Comparison of ENCODE assay signal across 20 cellular contexts in genomic region chr17:50834126-50834785, GRCh38. TPM values are rescaled to one million over a fixed set of nuclear protein-coding genes. Genes with fewer than 3 reads are reported as not detected.
DNase-seq lines count a peak whose midpoint lies in the region; ATAC-seq, FAIRE-seq and TF ChIP-seq lines count a peak whose summit lies in the region.
"Had no signal": no experiment of that assay in that cellular context is flagged by ENCODE, and none has a peak within 500 bp of the region (broad histone marks: within the 10 kb centered on the region; RNA-seq: fewer than 3 reads in every experiment).

No MANE protein-coding gene starts in this region.

- H3K36me3 ChIP-seq in HepG2 (replicated peaks in 1 of 2; ENCODE audit: control insufficient read depth in 1 of 2, insufficient read depth in 2 of 2, low read length in 2 of 2) (no peaks in the 10 kb centered on the region), right lobe of liver (no peaks in the 10 kb centered on the region), neural progenitor cell (no peaks in the 10 kb centered on the region), upper lobe of right lung (no peaks in the 10 kb centered on the region), OCI-LY7 (ENCODE audit: insufficient read depth, low read length) (no peaks in the 10 kb centered on the region)
- H3K36me3 ChIP-seq: adrenal gland, esophagus squamous epithelium had no signal

- peaks cover 21% of the 10 kb centered on the region for H3F3A ChIP-seq in neural progenitor cell (ENCODE audit: low read depth)

- H3K79me2 ChIP-seq in HepG2 (ENCODE audit: insufficient read depth, low read length) (no peaks in the 10 kb centered on the region), neural progenitor cell (ENCODE audit: low read depth) (no peaks in the 10 kb centered on the region), OCI-LY7 (ENCODE audit: insufficient read depth, low read depth, low read length) (no peaks in the 10 kb centered on the region)

- peaks cover 45% of the 10 kb centered on the region for H3K4me1 ChIP-seq in HepG2 (ENCODE audit: insufficient read depth, low read length)
- peaks cover 0 to 7% (median 0%) of the 10 kb centered on the region in 4 donors for H3K4me1 ChIP-seq in right lobe of liver
- peaks cover 44% of the 10 kb centered on the region for H3K4me1 ChIP-seq in neural progenitor cell
- peaks cover 9% of the 10 kb centered on the region for H3K4me1 ChIP-seq in upper lobe of right lung
- H3K4me1 ChIP-seq in OCI-LY7 (ENCODE audit: insufficient read depth, low read length, poor library complexity, severe bottlenecking) = peaks cover 4% of the 10 kb centered on the region
- H3K4me1 ChIP-seq: adrenal gland had no signal

- CTCF ChIA-PET in HepG2 (lab: Yijun Ruan, JAX; ENCODE audit: low intra/inter-chr PET ratio, low total read pairs) = no interaction called here
- CTCF ChIA-PET in OCI-LY7 (lab: Charles Lee; ENCODE audit: unreplicated experiment) = no interaction called here

- ATAC-seq in HepG2 = no peak
- no peak for ATAC-seq in right lobe of liver
- ATAC-seq in upper lobe of right lung = no peak
- no peak for ATAC-seq in HG02981 (IDR thresholded peaks at IDR 0.05; ENCODE audit: unreplicated experiment)
- ATAC-seq: left lobe of liver, natural killer cell had no signal

- H4K20me1 ChIP-seq in HepG2 (ENCODE audit: insufficient read depth, low read length) = no peaks in the 10 kb centered on the region
- no peaks in the 10 kb centered on the region for H4K20me1 ChIP-seq in neural progenitor cell (ENCODE audit: low read depth)
- H4K20me1 ChIP-seq in OCI-LY7 (ENCODE audit: insufficient read depth, low read length) = no peaks in the 10 kb centered on the region

- H3K27me3 Mint-ChIP-seq in neural progenitor cell (ENCODE audit: insufficient read depth, low read depth) = peaks cover 19% of the 10 kb centered on the region

- peaks cover 72% of the 10 kb centered on the region for H3K4me1 Mint-ChIP-seq in neural progenitor cell
- H3K4me1 Mint-ChIP-seq: natural killer cell had no signal

- H3K27ac ChIP-seq in HepG2 (ENCODE audit: extremely low read length, insufficient read depth, low read length) (no peak overlapping the region), right lobe of liver (no peak overlapping the region), coronary artery (no peak overlapping the region), neural progenitor cell (no peak overlapping the region), upper lobe of right lung (no peak overlapping the region), OCI-LY7 (ENCODE audit: low read depth, low read length, poor library complexity, severe bottlenecking) (no peak overlapping the region)
- H3K27ac ChIP-seq: esophagus squamous epithelium, skin epidermis had no signal

- BruUV-seq in HepG2 (replicated peaks; lab: Mats Ljungman, UMichigan) = no TSS peak
- BruUV-seq in OCI-LY7 (replicated peaks; lab: Mats Ljungman, UMichigan) = no TSS peak

- DNase-seq in HepG2 (ENCODE audit: low spot score) (no peak), right lobe of liver (no peak), coronary artery (ENCODE audit: low spot score) (peak; percentile 33), neural progenitor cell (ENCODE audit: low spot score) (no peak), upper lobe of right lung (no peak), NCI-H526 (lab: John Stamatoyannopoulos, UW) (no peak), OCI-LY7 (ENCODE audit: low spot score) (no peak)
- DNase-seq: activated CD4-positive, alpha-beta T cell treated with anti-CD3 and anti-CD28 coated beads, Interleukin-2, amount 50 U/mL, for 1 hour; activated T-cell treated with anti-CD3 and anti-CD28 coated beads, Interleukin-2, amount 50 U/mL, for 24 hours; cortex of kidney; esophagus squamous epithelium; natural killer cell; NCI-H187; stimulated activated naive CD4-positive, alpha-beta T cell had no signal

- peak overlapping the region; percentile 75 for H3K4me3 Mint-ChIP-seq in neural progenitor cell
- H3K4me3 Mint-ChIP-seq: activated T-cell treated with anti-CD3 and anti-CD28 coated beads, Interleukin-2, amount 50 U/mL, for 24 hours; natural killer cell; T-helper 2 cell treated with Interferon-gamma antibody and Interleukin-4, amounts not matched to agents 5 μg/mL and 100 μg/mL, for 36 hours had no signal

- H3K36me3 Mint-ChIP-seq in neural progenitor cell = no peaks in the 10 kb centered on the region
- H3K36me3 Mint-ChIP-seq: natural killer cell had no signal

- H3K9me3 Mint-ChIP-seq in neural progenitor cell = no peaks in the 10 kb centered on the region
- H3K9me3 Mint-ChIP-seq: activated T-cell treated with anti-CD3 and anti-CD28 coated beads, Interleukin-2, amount 50 U/mL, for 24 hours; natural killer cell; T-helper 2 cell treated with Interferon-gamma antibody and Interleukin-4, amounts not matched to agents 5 μg/mL and 100 μg/mL, for 36 hours had no signal

- no peaks in the 10 kb centered on the region for H3K9me2 ChIP-seq in OCI-LY7 (ENCODE audit: insufficient read depth, low read length)

- WGBS in HepG2 (ENCODE audit: low lambda C conversion rate) = 43% methylated on average over 13 of the region's 16 CpGs
- WGBS in right lobe of liver (ENCODE audit: insufficient coverage, low coverage, low lambda C conversion rate, missing lambda C conversion rate) = 81% methylated on average over 6 of the region's 16 CpGs

- H3K27me3 ChIP-seq in HepG2 (ENCODE audit: control insufficient read depth in 1 of 2, insufficient read depth in 2 of 2, low read length in 2 of 2) (peaks cover 25 to 94% of the 10 kb centered on the region in 2 experiments), right lobe of liver (no peaks in the 10 kb centered on the region), neural progenitor cell (no peaks in the 10 kb centered on the region), upper lobe of right lung (no peaks in the 10 kb centered on the region)
- H3K27me3 ChIP-seq: adrenal gland had no signal

- intact Hi-C loops in HepG2 (cut with micrococcal nuclease; ENCODE audit: unreplicated experiment) (no loop called here), right lobe of liver (cut with DNase I) (loop anchor here in 1 of 2 donors (10.0 kb wide), 1 partner anchor 279 kb away; no protein-coding TSS in a partner anchor), upper lobe of right lung (cut with DNase I) (no loop called here), OCI-LY7 (cut with micrococcal nuclease; ENCODE audit: unreplicated experiment) (no loop called here)

- FAIRE-seq in HepG2 (lab: Jason Lieb, UNC) = no peak

- no peak overlapping the region for H3K4me3 ChIP-seq in HepG2 (replicated peaks in 1 of 3; ENCODE audit: insufficient read depth in 1 of 3, low read depth in 2 of 3, low read length in 3 of 3)
- H3K4me3 ChIP-seq in right lobe of liver = no peak overlapping the region
- peak overlapping the region; percentile 67 for H3K4me3 ChIP-seq in coronary artery
- H3K4me3 ChIP-seq in neural progenitor cell = no peak overlapping the region
- peak overlapping the region; percentile 29 for H3K4me3 ChIP-seq in upper lobe of right lung
- no peak overlapping the region for H3K4me3 ChIP-seq in OCI-LY7 (ENCODE audit: low read depth, low read length, poor library complexity, severe bottlenecking)
- H3K4me3 ChIP-seq: skin epidermis had no signal

- POLR2A ChIA-PET in HepG2 (lab: Yijun Ruan, JAX) (no interaction called here), OCI-LY7 (lab: Charles Lee) (no interaction called here)

- TF ChIP-seq EP300 in HepG2 (IDR thresholded peaks at IDR 0.05; ENCODE audit: low read depth in 2 of 2, low read length in 2 of 2) (no peak), HepG2 (CRISPR knock-in tag; IDR thresholded peaks at IDR 0.05; ENCODE audit: borderline replicate concordance) (no peak)

- H3K9me3 ChIP-seq in HepG2 (ENCODE audit: low read length) = no peaks in the 10 kb centered on the region
- H3K9me3 ChIP-seq in right lobe of liver = no peaks in the 10 kb centered on the region
- H3K9me3 ChIP-seq in neural progenitor cell (ENCODE audit: low read depth) = no peaks in the 10 kb centered on the region
- H3K9me3 ChIP-seq in upper lobe of right lung = no peaks in the 10 kb centered on the region
- no peaks in the 10 kb centered on the region for H3K9me3 ChIP-seq in OCI-LY7 (ENCODE audit: low read length)
- H3K9me3 ChIP-seq: adrenal gland, esophagus squamous epithelium had no signal

- no peak overlapping the region for H2AFZ ChIP-seq in HepG2 (ENCODE audit: low read length)
- no peak overlapping the region for H2AFZ ChIP-seq in neural progenitor cell (replicated peaks)
- no peak overlapping the region for H2AFZ ChIP-seq in OCI-LY7 (ENCODE audit: low read length)

- no peak for TF ChIP-seq RAD21 in HepG2 (CRISPR knock-in tag; IDR thresholded peaks at IDR 0.05)

- TF ChIP-seq CTCF in HepG2 (CRISPR knock-in tag; IDR thresholded peaks at IDR 0.05) (no peak), right lobe of liver (IDR thresholded peaks at IDR 0.05) (no peak), coronary artery (IDR thresholded peaks at IDR 0.05) (no peak), neural progenitor cell (IDR thresholded peaks at IDR 0.05) (no peak), upper lobe of right lung (IDR thresholded peaks at IDR 0.05) (no peak), OCI-LY7 (conservative IDR thresholded peaks at IDR 0.05; ENCODE audit: low read length) (no peak)

- H3K4me2 ChIP-seq in HepG2 (ENCODE audit: low read depth, low read length) = no peak overlapping the region
- H3K4me2 ChIP-seq in neural progenitor cell = no peak overlapping the region
- H3K4me2 ChIP-seq in OCI-LY7 (ENCODE audit: low read length) = no peak overlapping the region

- no peak overlapping the region for H3K9ac ChIP-seq in HepG2 (ENCODE audit: insufficient read depth, low read depth, low read length)
- no peak overlapping the region for H3K9ac ChIP-seq in neural progenitor cell

- TF ChIP-seq POLR2A in HepG2 (IDR thresholded peaks at IDR 0.05; ENCODE audit: insufficient read depth in 1 of 2, low read depth in 2 of 2, low read length in 2 of 2) (no peak), right lobe of liver (IDR thresholded peaks at IDR 0.05) (no peak)

- H3K27ac Mint-ChIP-seq in neural progenitor cell = peak overlapping the region; percentile 79
- H3K27ac Mint-ChIP-seq: activated T-cell treated with anti-CD3 and anti-CD28 coated beads, Interleukin-2, amount 50 U/mL, for 24 hours; natural killer cell; T-helper 2 cell treated with Interferon-gamma antibody and Interleukin-4, amounts not matched to agents 5 μg/mL and 100 μg/mL, for 36 hours had no signal

- in situ Hi-C loops in HepG2 (cut with HindIII; ENCODE audit: extremely low pct_ligation_motif_present, low pct_unique_long_range_greater_than_20kb) = no loop called here

RNA-seq across cellular contexts. Expression of gene WFIKKN2, which starts 1.1 kb away (rescaled TPM):
- total RNA-seq in HepG2 (2016; rRNA removed; fragmentation: Illumina TruSeq; extraction: Trizol) (not detected in 2 replicates), right lobe of liver (not detected), neural progenitor cell (ENCODE audit: low replicate concordance) (not detected in 2 replicates), upper lobe of right lung (0.69 TPM), OCI-LY7 (2022) (not detected in 2 replicates)
- not detected in 2 replicates for total RNA-seq in HepG2 (2016; cell fraction: cytosol; rRNA removed; fragmentation: Illumina TruSeq; extraction: Trizol; ENCODE audit: low read depth)
- total RNA-seq in HepG2 (2016; cell fraction: insoluble cytoplasmic fraction; rRNA removed; fragmentation: Illumina TruSeq; extraction: Trizol) = 0.02 TPM in 1 of 2 replicates, not detected in the other
- total RNA-seq in HepG2 (2016; cell fraction: membrane; rRNA removed; fragmentation: Illumina TruSeq; extraction: Trizol) = not detected in 2 replicates
- not detected in 2 replicates for total RNA-seq in HepG2 (2016; cell fraction: nucleus; rRNA removed; fragmentation: Illumina TruSeq; extraction: Trizol)
- not detected in 2 replicates for polyA plus RNA-seq in HepG2 (2011; rRNA removed)
- 0.01 TPM in 2 replicates for polyA plus RNA-seq in HepG2 (2011; cell fraction: cytosol; rRNA removed)
- polyA plus RNA-seq in HepG2 (2011; cell fraction: nucleus; rRNA removed) = 0.06 TPM in 1 of 2 replicates, not detected in the other
- polyA plus RNA-seq in HepG2 (2012) = not detected in 2 replicates
- polyA plus RNA-seq in HepG2 (2016; cell fraction: cytosol; fragmentation: Illumina TruSeq; extraction: Trizol; ENCODE audit: low read depth) = not detected in 2 replicates
- polyA plus RNA-seq in HepG2 (2016; cell fraction: insoluble cytoplasmic fraction; fragmentation: Illumina TruSeq; extraction: Trizol; ENCODE audit: low read depth) = not detected in 2 replicates
- not detected in 2 replicates for polyA plus RNA-seq in HepG2 (2016; cell fraction: membrane; fragmentation: Illumina TruSeq; extraction: Trizol; ENCODE audit: low read depth)
- 0.12 TPM in 1 of 2 replicates, not detected in the other for polyA plus RNA-seq in HepG2 (2016; cell fraction: nucleus; fragmentation: Illumina TruSeq; extraction: Trizol; ENCODE audit: insufficient read depth, low read depth)
- polyA minus RNA-seq in HepG2 (2011; rRNA and poly(A)+ RNA removed; ENCODE audit: low replicate concordance) = not detected in 2 replicates
- not detected in 2 replicates for polyA minus RNA-seq in HepG2 (2011; cell fraction: cytosol; rRNA and poly(A)+ RNA removed)
- not detected in 2 replicates for polyA minus RNA-seq in HepG2 (2011; cell fraction: nucleus; rRNA and poly(A)+ RNA removed)
- not detected in 2 replicates for total RNA-seq in OCI-LY7 (2014; rRNA removed; shearing (Covaris generic))
- total RNA-seq: H7, natural killer cell had no signal

RNA-seq across cellular contexts. Expression of gene TOB1, which starts 31.9 kb away (rescaled TPM):
- total RNA-seq in HepG2 (2016; rRNA removed; fragmentation: Illumina TruSeq; extraction: Trizol) = 19.4 and 21.9 TPM in 2 replicates
- 4.8 and 6.1 TPM in 2 replicates for total RNA-seq in HepG2 (2016; cell fraction: cytosol; rRNA removed; fragmentation: Illumina TruSeq; extraction: Trizol; ENCODE audit: low read depth)
- total RNA-seq in HepG2 (2016; cell fraction: insoluble cytoplasmic fraction; rRNA removed; fragmentation: Illumina TruSeq; extraction: Trizol) = 15.4 and 18.3 TPM in 2 replicates
- total RNA-seq in HepG2 (2016; cell fraction: membrane; rRNA removed; fragmentation: Illumina TruSeq; extraction: Trizol) = 17.3 and 20.5 TPM in 2 replicates
- total RNA-seq in HepG2 (2016; cell fraction: nucleus; rRNA removed; fragmentation: Illumina TruSeq; extraction: Trizol) = 32.5 and 39.5 TPM in 2 replicates
- polyA plus RNA-seq in HepG2 (2011; rRNA removed) = 52.5 and 57.7 TPM in 2 replicates
- polyA plus RNA-seq in HepG2 (2011; cell fraction: cytosol; rRNA removed) = 34.6 and 53.8 TPM in 2 replicates
- 22.7 and 27.8 TPM in 2 replicates for polyA plus RNA-seq in HepG2 (2011; cell fraction: nucleus; rRNA removed)
- polyA plus RNA-seq in HepG2 (2012) = 77.1 and 86.3 TPM in 2 replicates
- polyA plus RNA-seq in HepG2 (2016; cell fraction: cytosol; fragmentation: Illumina TruSeq; extraction: Trizol; ENCODE audit: low read depth) = 11.4 and 11.5 TPM in 2 replicates
- 38.0 and 41.3 TPM in 2 replicates for polyA plus RNA-seq in HepG2 (2016; cell fraction: insoluble cytoplasmic fraction; fragmentation: Illumina TruSeq; extraction: Trizol; ENCODE audit: low read depth)
- 23.3 and 26.8 TPM in 2 replicates for polyA plus RNA-seq in HepG2 (2016; cell fraction: membrane; fragmentation: Illumina TruSeq; extraction: Trizol; ENCODE audit: low read depth)
- polyA plus RNA-seq in HepG2 (2016; cell fraction: nucleus; fragmentation: Illumina TruSeq; extraction: Trizol; ENCODE audit: insufficient read depth, low read depth) = 96.0 and 102 TPM in 2 replicates
- 82.9 and 106 TPM in 2 replicates for polyA minus RNA-seq in HepG2 (2011; rRNA and poly(A)+ RNA removed; ENCODE audit: low replicate concordance)
- polyA minus RNA-seq in HepG2 (2011; cell fraction: cytosol; rRNA and poly(A)+ RNA removed) = 53.5 and 57.1 TPM in 2 replicates
- polyA minus RNA-seq in HepG2 (2011; cell fraction: nucleus; rRNA and poly(A)+ RNA removed) = 28.7 and 29.6 TPM in 2 replicates
- 100 to 1,000 TPM in 3 of 6 experiments, 10 to 100 TPM in 3; 36.2 to 222 (median 82.1) TPM for total RNA-seq in right lobe of liver
- total RNA-seq in neural progenitor cell (ENCODE audit: low replicate concordance) = 13.6 and 18.2 TPM in 2 replicates
- 70.1 TPM for total RNA-seq in upper lobe of right lung
- total RNA-seq in OCI-LY7 (2014; rRNA removed; shearing (Covaris generic)) = 12.7 and 15.2 TPM in 2 replicates
- 24.8 and 26.4 TPM in 2 replicates for total RNA-seq in OCI-LY7 (2022)

Comparison
In these comparisons a context has a peak if more than half of its experiments do, and no peak if none do; other contexts are left out.
1. H3K4me3 ChIP-seq: peak in coronary artery (single experiment) and upper lobe of right lung (single experiment); none in HepG2 (0 of 3), right lobe of liver (0 of 3), neural progenitor cell (single experiment) and OCI-LY7 (single experiment).